10 cellular contexts compared by ENCODE assay signal in the genomic region with DNA sequence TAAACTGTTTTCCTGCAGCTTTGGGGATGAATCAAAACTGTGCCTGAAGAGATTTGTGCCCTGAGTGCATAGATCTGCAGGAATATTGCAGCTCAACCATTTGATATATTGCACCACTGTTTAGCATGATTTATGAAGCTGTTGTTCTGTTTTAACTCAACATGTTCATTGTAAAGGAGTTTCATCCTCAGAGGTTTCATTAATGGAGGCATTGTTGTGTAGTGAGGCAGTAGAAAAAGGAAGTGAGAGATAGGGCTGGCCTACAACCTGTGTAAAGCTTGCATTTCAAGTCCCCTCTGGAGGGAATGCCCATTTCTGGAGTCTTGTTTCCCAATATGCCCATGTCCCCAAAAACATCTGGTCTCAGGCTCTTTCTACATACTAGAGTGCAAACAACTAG.
DNase-seq lines count a peak whose midpoint lies in the region; ATAC-seq and TF ChIP-seq lines count a peak whose summit lies in the region.
"Had no signal": no experiment of that assay in that cellular context is flagged by ENCODE, and none has a peak within 500 bp of the region (broad histone marks: within the 10 kb centered on the region; RNA-seq: fewer than 3 reads in every experiment).

No MANE protein-coding gene starts in this region.

- DNase-seq in GM10248 (ENCODE audit: extremely low spot score) (peak; percentile 39), Karpas-422 (peak; percentile 67), NCI-H1105 (lab: John Stamatoyannopoulos, UW) (no peak), RKO (ENCODE audit: low spot score) (no peak), cardiac septum (ENCODE audit: low spot score) (no peak)
- no peak for DNase-seq in activated T-cell treated with anti-CD3 and anti-CD28 coated beads, Interleukin-2, amount 50 U/mL, for 1 hour
- DNase-seq: activated gamma-delta T cell, NCI-H446 had no signal

- H3K27me3 ChIP-seq in Karpas-422 (ENCODE audit: low read length) = no peaks in the 10 kb centered on the region

- H2AFZ ChIP-seq in Karpas-422 (ENCODE audit: low read length) = peak overlapping the region; percentile 95

- peak; percentile 70 for ATAC-seq in GM19395 (IDR thresholded peaks at IDR 0.05; ENCODE audit: unreplicated experiment)
- ATAC-seq in HG02884 (IDR thresholded peaks at IDR 0.05; ENCODE audit: unreplicated experiment) = peak; percentile 60

- H3K27ac ChIP-seq in Karpas-422 (ENCODE audit: low read length) = peak overlapping the region; percentile 78

- intact Hi-C loops in cardiac septum (cut with DNase I) = loop anchor here (10.0 kb wide), 1 partner anchor 236 kb away; no protein-coding TSS in a partner anchor

- POLR2A ChIA-PET in GM10248 (lab: Yijun Ruan, JAX) = interaction anchor here (0.5 kb wide), 1 partner anchor 1773 kb away, joined by 4 read pairs; no protein-coding TSS in a partner anchor

- no peaks in the 10 kb centered on the region for H4K20me1 ChIP-seq in Karpas-422 (ENCODE audit: insufficient read depth, low read depth, low read length)

- H3K4me3 ChIP-seq in Karpas-422 (ENCODE audit: low read length) = no peak overlapping the region

- H3K9me3 ChIP-seq in Karpas-422 (ENCODE audit: low read length) = no peaks in the 10 kb centered on the region

- CTCF ChIA-PET in GM10248 (lab: Yijun Ruan, JAX) = interaction anchor here (1.2 to 10.8 kb wide), 5 partner anchors 9 to 77 kb away, joined by 3 to 109 read pairs (median 11); partner anchors contain the start of gene CTNNA3

- TF ChIP-seq CTCF in GM10248 (IDR thresholded peaks at IDR 0.05; ENCODE audit: control extremely low read depth, extremely low read depth, low read depth, missing control alignments) = no peak

- peak overlapping the region; percentile 3; the same call in 1 of the 2 replicates for H3K9ac ChIP-seq in Karpas-422 (ENCODE audit: low read length)

- peak overlapping the region; percentile 2 for H3K4me2 ChIP-seq in Karpas-422 (ENCODE audit: low read depth, low read length, poor library complexity, severe bottlenecking)

- no peaks in the 10 kb centered on the region for H3K36me3 ChIP-seq in Karpas-422 (ENCODE audit: insufficient read depth, low read length)

- peaks cover 35% of the 10 kb centered on the region for H3K4me1 ChIP-seq in Karpas-422 (ENCODE audit: low read length)

- no peaks in the 10 kb centered on the region for H3K79me2 ChIP-seq in Karpas-422 (ENCODE audit: low read length)

- H3K9me2 ChIP-seq in Karpas-422 (replicated peaks; ENCODE audit: insufficient read depth, low read length) = no peaks in the 10 kb centered on the region

Comparison
In these comparisons a context has a peak if more than half of its experiments do, and no peak if none do; other contexts are left out.
1. DNase-seq: peak in GM10248 (single experiment) and Karpas-422 (single experiment); none in activated T-cell treated with anti-CD3 and anti-CD28 coated beads, Interleukin-2, amount 50 U/mL, for 1 hour (single experiment), NCI-H1105 (single experiment), RKO (single experiment) and cardiac septum (single experiment).